In genomic region chr10:3856593-3856992, GRCh38 we compare ENCODE assay signal across 31 cellular contexts.
"Had no signal": no experiment of that assay in that cellular context is flagged by ENCODE, and none has a peak within 500 bp of the region (broad histone marks: within the 10 kb centered on the region; RNA-seq: fewer than 3 reads in every experiment).

No MANE protein-coding gene starts in this region.

- H3K27ac Mint-ChIP-seq: activated CD4-positive, alpha-beta T cell treated with anti-CD3 and anti-CD28 coated beads, Interleukin-2, amount 10 ng/mL, durations not matched to agents 7 days and 5 days; activated CD8-positive, alpha-beta T cell treated with anti-CD3 and anti-CD28 coated beads for 36 hours; activated naive CD4-positive, alpha-beta T cell treated with anti-CD3 and anti-CD28 coated beads for 36 hours; mesothelial cell of epicardium; neural progenitor cell had no signal

- ATAC-seq: activated CD8-positive, alpha-beta T cell treated with anti-CD3 and anti-CD28 coated beads for 36 hours; foreskin keratinocyte; heart left ventricle; left colon; naive thymus-derived CD4-positive, alpha-beta T cell; psoas muscle had no signal

- H3K27ac ChIP-seq: esophagus muscularis mucosa, foreskin keratinocyte, heart left ventricle, neural progenitor cell, parathyroid adenoma, psoas muscle, testis, transverse colon had no signal

- H3K4me3 Mint-ChIP-seq: activated CD4-positive, alpha-beta T cell treated with anti-CD3 and anti-CD28 coated beads, Interleukin-2, amount 10 ng/mL, durations not matched to agents 7 days and 5 days; activated CD8-positive, alpha-beta T cell treated with anti-CD3 and anti-CD28 coated beads for 36 hours; activated naive CD4-positive, alpha-beta T cell treated with anti-CD3 and anti-CD28 coated beads for 36 hours; immature natural killer cell; mesothelial cell of epicardium; naive thymus-derived CD4-positive, alpha-beta T cell; neural progenitor cell had no signal

- H3K9me3 ChIP-seq: esophagus muscularis mucosa, heart left ventricle, psoas muscle, testis, transverse colon had no signal

- H3K4me3 ChIP-seq: esophagus muscularis mucosa, heart left ventricle, neural progenitor cell, psoas muscle, smooth muscle cell, testis, transverse colon had no signal

- H3K27me3 Mint-ChIP-seq: activated CD4-positive, alpha-beta T cell treated with anti-CD3 and anti-CD28 coated beads, Interleukin-2, amount 10 ng/mL, durations not matched to agents 7 days and 5 days; activated CD8-positive, alpha-beta T cell treated with anti-CD3 and anti-CD28 coated beads for 36 hours; naive thymus-derived CD4-positive, alpha-beta T cell had no signal

- H3K4me1 ChIP-seq: parathyroid adenoma, testis had no signal

- H3K27me3 ChIP-seq: esophagus muscularis mucosa, foreskin keratinocyte, heart left ventricle, neural progenitor cell, testis, transverse colon had no signal

- H3K36me3 Mint-ChIP-seq: immature natural killer cell, mesothelial cell of epicardium, neural progenitor cell had no signal

- DNase-seq: activated CD4-positive, alpha-beta T cell treated with anti-CD3 and anti-CD28 coated beads, Interleukin-2, amount 10 ng/mL, durations not matched to agents 7 days and 5 days; activated CD4-positive, CD25-positive, alpha-beta regulatory T cell treated with anti-CD3 and anti-CD28 coated beads, Interleukin-2, amount 50 U/mL, for 72 hours; activated CD8-positive, alpha-beta T cell treated with anti-CD3 and anti-CD28 coated beads for 36 hours; activated effector memory CD4-positive, alpha-beta T cell treated with Interleukin-2 at 50 U/mL for 16 hours; activated naive CD4-positive, alpha-beta T cell treated with anti-CD3 and anti-CD28 coated beads for 36 hours; activated T-cell treated with anti-CD3 and anti-CD28 coated beads, Interleukin-2, amount 50 U/mL, for 48 hours; amygdala; caudate nucleus; foreskin keratinocyte; heart left ventricle; hypothalamus; immature natural killer cell; kidney; left colon; mammary epithelial cell; naive thymus-derived CD4-positive, alpha-beta T cell; occipital lobe; psoas muscle; stimulated activated CD4-positive, alpha-beta T cell treated with anti-CD3 and anti-CD28 coated beads, Interleukin-1b, Interleukin-23, amount 100 ng/mL, for 48 hours; stimulated activated CD4-positive, alpha-beta T cell treated with anti-CD3 and anti-CD28 coated beads, Interleukin-4, amount 100 ng/mL, for 4 hours; stimulated activated CD8-positive, alpha-beta memory T cell treated with anti-CD3 and anti-CD28 coated beads, Interleukin-4, amount 100 ng/mL, for 48 hours; stimulated activated naive CD4-positive, alpha-beta T cell; T-helper 1 cell; T1000; testis; transverse colon had no signal

- H3K36me3 ChIP-seq: esophagus muscularis mucosa, heart left ventricle, neural progenitor cell, transverse colon had no signal

- H3K9me3 Mint-ChIP-seq: activated CD4-positive, alpha-beta T cell treated with anti-CD3 and anti-CD28 coated beads, Interleukin-2, amount 10 ng/mL, durations not matched to agents 7 days and 5 days; activated naive CD4-positive, alpha-beta T cell treated with anti-CD3 and anti-CD28 coated beads for 36 hours; immature natural killer cell; mesothelial cell of epicardium; naive thymus-derived CD4-positive, alpha-beta T cell had no signal
